Comparison of ENCODE assay signal across 2 cellular contexts in the genomic region with DNA sequence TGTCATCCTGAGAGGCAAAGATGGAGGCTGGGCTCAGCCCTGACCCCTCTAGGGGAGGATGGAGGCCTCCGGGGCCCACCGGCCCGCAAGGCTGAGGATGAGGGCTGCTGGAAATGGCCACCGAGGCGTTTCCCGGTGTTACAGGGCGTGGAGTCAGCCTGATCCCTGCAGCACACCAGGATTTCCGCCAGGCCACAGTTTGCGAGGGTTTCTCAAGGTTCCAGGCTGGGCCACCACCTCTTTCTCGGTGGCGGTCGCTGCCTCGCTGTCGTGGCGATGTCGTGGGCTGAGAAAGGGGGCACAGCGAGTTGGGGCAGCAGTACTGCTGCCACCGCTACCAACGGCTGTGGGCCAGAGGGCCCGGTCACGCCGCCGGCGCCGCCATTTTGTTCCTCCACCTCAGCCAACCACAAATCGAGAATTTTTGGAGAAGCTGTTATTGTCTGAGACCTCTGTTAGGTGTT.
TF ChIP-seq lines count a peak whose summit lies in the region.

Gene CSNK1A1L (minus strand): TSS at position 414 of the 464 bp plus-strand sequence. CDS start 408 bp downstream, at position 6.

TF ChIP-seq in H1, 55 proteins besides CTCF, POLR2A, EP300 and RAD21:
- TF ChIP-seq CBX5 (IDR thresholded peaks at IDR 0.05; ENCODE audit: low read depth, low read length) (no peak), TAF7 (optimal IDR thresholded peaks at IDR 0.05; ENCODE audit: borderline replicate concordance, low read depth, low read length) (no peak), KDM4A (IDR thresholded peaks at IDR 0.05; ENCODE audit: low read depth, low read length, severe bottlenecking) (no peak), JUN (IDR thresholded peaks at IDR 0.05; ENCODE audit: low read depth, low read length) (no peak), TAF1 (IDR thresholded peaks at IDR 0.05; ENCODE audit: low read depth, low read length) (no peak), SIRT6 (IDR thresholded peaks at IDR 0.05; ENCODE audit: low read length) (no peak), POLR2AphosphoS5 (IDR thresholded peaks at IDR 0.05; ENCODE audit: low read depth, low read length) (no peak), POU5F1 (IDR thresholded peaks at IDR 0.05; ENCODE audit: low read depth, low read length) (no peak), CTBP2 (IDR thresholded peaks at IDR 0.05; ENCODE audit: borderline replicate concordance, insufficient read depth, insufficient read length, low read length) (no peak), RXRA (IDR thresholded peaks at IDR 0.05; ENCODE audit: insufficient read depth, low read depth, low read length) (no peak), ZNF274 (IDR thresholded peaks at IDR 0.05; ENCODE audit: borderline replicate concordance, extremely low read depth, low read length) (no peak), CREB1 (IDR thresholded peaks at IDR 0.05) (no peak), BACH1 (IDR thresholded peaks at IDR 0.05; ENCODE audit: low read length) (no peak), CBX8 (IDR thresholded peaks at IDR 0.05; ENCODE audit: borderline replicate concordance, low read depth, low read length) (no peak), RBBP5 (IDR thresholded peaks at IDR 0.05; ENCODE audit: borderline replicate concordance, low read depth, low read length) (no peak), ASH2L (IDR thresholded peaks at IDR 0.05; ENCODE audit: low read length) (no peak), MAFK (IDR thresholded peaks at IDR 0.05; ENCODE audit: low read depth, low read length) (no peak), SIN3A (conservative IDR thresholded peaks at IDR 0.05 in 1 of 2, IDR thresholded peaks at IDR 0.05 in 1 of 2; ENCODE audit: low read depth in 1 of 2, low read length in 2 of 2) (no peak), SP2 (IDR thresholded peaks at IDR 0.05; ENCODE audit: low read length) (no peak)
- TF ChIP-seq, protein P1, sequence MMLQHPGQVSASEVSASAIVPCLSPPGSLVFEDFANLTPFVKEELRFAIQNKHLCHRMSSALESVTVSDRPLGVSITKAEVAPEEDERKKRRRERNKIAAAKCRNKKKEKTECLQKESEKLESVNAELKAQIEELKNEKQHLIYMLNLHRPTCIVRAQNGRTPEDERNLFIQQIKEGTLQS (IDR thresholded peaks at IDR 0.05; ENCODE audit: insufficient read depth, low read depth, low read length) = no peak

TF ChIP-seq in SK-N-SH treated with all-trans-retinoic acid at 6 μM for 48 hours, 23 proteins besides CTCF, POLR2A, EP300 and RAD21:
- TF ChIP-seq ZNF565 (CRISPR knock-in tag; conservative IDR thresholded peaks at IDR 0.05; ENCODE audit: low read depth) (no peak), CSRNP3 (CRISPR knock-in tag; IDR thresholded peaks at IDR 0.05) (no peak), ISL1 (CRISPR knock-in tag; IDR thresholded peaks at IDR 0.05) (no peak), TCF4 (CRISPR knock-in tag; IDR thresholded peaks at IDR 0.05; ENCODE audit: borderline replicate concordance) (no peak), ESRRG (CRISPR knock-in tag; IDR thresholded peaks at IDR 0.05) (no peak), ARNTL (CRISPR knock-in tag; IDR thresholded peaks at IDR 0.05; ENCODE audit: borderline replicate concordance, low read depth) (no peak), OSR1 (CRISPR knock-in tag; IDR thresholded peaks at IDR 0.05) (no peak), ZNF70 (CRISPR knock-in tag; IDR thresholded peaks at IDR 0.05) (no peak), PPARA (CRISPR knock-in tag; IDR thresholded peaks at IDR 0.05; ENCODE audit: borderline replicate concordance) (no peak), ZNF8 (CRISPR knock-in tag; IDR thresholded peaks at IDR 0.05) (no peak), RARB (CRISPR knock-in tag; IDR thresholded peaks at IDR 0.05) (no peak), GLIS3 (CRISPR knock-in tag; IDR thresholded peaks at IDR 0.05) (no peak), SNAI2 (CRISPR knock-in tag; IDR thresholded peaks at IDR 0.05) (no peak), ZFP3 (CRISPR knock-in tag; IDR thresholded peaks at IDR 0.05) (no peak), ZFP30 (CRISPR knock-in tag; IDR thresholded peaks at IDR 0.05) (no peak)
- TF ChIP-seq, protein P2, sequence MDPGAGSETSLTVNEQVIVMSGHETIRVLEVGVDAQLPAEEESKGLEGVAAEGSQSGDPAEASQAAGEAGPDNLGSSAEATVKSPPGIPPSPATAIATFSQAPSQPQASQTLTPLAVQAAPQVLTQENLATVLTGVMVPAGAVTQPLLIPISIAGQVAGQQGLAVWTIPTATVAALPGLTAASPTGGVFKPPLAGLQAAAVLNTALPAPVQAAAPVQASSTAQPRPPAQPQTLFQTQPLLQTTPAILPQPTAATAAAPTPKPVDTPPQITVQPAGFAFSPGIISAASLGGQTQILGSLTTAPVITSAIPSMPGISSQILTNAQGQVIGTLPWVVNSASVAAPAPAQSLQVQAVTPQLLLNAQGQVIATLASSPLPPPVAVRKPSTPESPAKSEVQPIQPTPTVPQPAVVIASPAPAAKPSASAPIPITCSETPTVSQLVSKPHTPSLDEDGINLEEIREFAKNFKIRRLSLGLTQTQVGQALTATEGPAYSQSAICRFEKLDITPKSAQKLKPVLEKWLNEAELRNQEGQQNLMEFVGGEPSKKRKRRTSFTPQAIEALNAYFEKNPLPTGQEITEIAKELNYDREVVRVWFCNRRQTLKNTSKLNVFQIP (CRISPR knock-in tag; IDR thresholded peaks at IDR 0.05; ENCODE audit: borderline replicate concordance, low read depth) = no peak
- TF ChIP-seq, protein P3, sequence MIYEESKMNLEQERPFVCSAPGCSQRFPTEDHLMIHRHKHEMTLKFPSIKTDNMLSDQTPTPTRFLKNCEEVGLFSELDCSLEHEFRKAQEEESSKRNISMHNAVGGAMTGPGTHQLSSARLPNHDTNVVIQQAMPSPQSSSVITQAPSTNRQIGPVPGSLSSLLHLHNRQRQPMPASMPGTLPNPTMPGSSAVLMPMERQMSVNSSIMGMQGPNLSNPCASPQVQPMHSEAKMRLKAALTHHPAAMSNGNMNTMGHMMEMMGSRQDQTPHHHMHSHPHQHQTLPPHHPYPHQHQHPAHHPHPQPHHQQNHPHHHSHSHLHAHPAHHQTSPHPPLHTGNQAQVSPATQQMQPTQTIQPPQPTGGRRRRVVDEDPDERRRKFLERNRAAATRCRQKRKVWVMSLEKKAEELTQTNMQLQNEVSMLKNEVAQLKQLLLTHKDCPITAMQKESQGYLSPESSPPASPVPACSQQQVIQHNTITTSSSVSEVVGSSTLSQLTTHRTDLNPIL (CRISPR knock-in tag; IDR thresholded peaks at IDR 0.05; ENCODE audit: low read depth) = no peak
- TF ChIP-seq, protein P4, sequence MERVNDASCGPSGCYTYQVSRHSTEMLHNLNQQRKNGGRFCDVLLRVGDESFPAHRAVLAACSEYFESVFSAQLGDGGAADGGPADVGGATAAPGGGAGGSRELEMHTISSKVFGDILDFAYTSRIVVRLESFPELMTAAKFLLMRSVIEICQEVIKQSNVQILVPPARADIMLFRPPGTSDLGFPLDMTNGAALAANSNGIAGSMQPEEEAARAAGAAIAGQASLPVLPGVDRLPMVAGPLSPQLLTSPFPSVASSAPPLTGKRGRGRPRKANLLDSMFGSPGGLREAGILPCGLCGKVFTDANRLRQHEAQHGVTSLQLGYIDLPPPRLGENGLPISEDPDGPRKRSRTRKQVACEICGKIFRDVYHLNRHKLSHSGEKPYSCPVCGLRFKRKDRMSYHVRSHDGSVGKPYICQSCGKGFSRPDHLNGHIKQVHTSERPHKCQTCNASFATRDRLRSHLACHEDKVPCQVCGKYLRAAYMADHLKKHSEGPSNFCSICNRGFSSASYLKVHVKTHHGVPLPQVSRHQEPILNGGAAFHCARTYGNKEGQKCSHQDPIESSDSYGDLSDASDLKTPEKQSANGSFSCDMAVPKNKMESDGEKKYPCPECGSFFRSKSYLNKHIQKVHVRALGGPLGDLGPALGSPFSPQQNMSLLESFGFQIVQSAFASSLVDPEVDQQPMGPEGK (CRISPR knock-in tag; IDR thresholded peaks at IDR 0.05; ENCODE audit: borderline replicate concordance) = no peak
- TF ChIP-seq, protein P5, sequence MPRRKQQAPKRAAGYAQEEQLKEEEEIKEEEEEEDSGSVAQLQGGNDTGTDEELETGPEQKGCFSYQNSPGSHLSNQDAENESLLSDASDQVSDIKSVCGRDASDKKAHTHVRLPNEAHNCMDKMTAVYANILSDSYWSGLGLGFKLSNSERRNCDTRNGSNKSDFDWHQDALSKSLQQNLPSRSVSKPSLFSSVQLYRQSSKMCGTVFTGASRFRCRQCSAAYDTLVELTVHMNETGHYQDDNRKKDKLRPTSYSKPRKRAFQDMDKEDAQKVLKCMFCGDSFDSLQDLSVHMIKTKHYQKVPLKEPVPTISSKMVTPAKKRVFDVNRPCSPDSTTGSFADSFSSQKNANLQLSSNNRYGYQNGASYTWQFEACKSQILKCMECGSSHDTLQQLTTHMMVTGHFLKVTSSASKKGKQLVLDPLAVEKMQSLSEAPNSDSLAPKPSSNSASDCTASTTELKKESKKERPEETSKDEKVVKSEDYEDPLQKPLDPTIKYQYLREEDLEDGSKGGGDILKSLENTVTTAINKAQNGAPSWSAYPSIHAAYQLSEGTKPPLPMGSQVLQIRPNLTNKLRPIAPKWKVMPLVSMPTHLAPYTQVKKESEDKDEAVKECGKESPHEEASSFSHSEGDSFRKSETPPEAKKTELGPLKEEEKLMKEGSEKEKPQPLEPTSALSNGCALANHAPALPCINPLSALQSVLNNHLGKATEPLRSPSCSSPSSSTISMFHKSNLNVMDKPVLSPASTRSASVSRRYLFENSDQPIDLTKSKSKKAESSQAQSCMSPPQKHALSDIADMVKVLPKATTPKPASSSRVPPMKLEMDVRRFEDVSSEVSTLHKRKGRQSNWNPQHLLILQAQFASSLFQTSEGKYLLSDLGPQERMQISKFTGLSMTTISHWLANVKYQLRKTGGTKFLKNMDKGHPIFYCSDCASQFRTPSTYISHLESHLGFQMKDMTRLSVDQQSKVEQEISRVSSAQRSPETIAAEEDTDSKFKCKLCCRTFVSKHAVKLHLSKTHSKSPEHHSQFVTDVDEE (CRISPR knock-in tag; IDR thresholded peaks at IDR 0.05) = no peak
